1 cellular context compared by ENCODE assay signal in the genomic region with DNA sequence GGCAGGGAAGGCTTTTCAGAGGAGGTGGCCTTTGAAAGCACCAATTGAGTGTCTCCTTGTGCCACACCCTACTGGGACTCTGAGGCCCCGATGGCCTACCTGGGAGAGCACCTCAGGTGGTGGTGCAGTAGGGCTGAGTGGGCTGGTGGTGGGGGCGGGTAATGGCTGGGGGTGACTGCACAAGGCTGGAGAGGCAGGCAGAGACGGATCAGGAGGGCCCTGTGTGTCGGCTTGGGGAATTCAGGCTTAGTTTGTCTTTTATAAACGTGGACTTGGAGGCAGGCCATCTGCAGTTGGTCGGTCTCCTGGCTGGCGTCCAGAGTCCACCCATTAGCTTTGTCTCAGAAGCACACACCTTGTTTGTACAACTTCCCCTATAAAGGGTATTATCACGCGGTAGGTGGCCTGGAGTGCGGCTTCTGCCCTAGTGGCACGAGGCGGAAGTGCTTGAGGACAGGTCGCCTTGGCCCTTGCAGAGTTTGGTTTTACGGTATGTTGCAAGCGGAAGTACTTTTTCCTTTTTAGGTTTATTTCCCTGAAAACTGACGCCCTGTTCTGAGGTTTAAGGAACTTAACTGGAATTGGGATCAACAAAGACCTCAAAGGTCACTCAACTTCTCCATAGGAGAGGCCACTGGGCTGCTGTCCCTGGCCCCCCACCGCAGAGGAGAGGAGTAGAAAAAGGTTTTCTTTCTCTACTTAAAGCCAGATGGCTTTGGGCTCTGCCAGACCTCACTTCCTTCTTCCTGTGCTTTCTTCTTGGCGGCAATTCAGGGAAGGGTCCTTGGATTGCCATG.
TF ChIP-seq lines count a peak whose summit lies in the region.

No MANE protein-coding gene starts in this region.

TF ChIP-seq in K562, 482 proteins besides CTCF, POLR2A, EP300 and RAD21 (continued from another document and continues in another):
- TF ChIP-seq, protein P1, sequence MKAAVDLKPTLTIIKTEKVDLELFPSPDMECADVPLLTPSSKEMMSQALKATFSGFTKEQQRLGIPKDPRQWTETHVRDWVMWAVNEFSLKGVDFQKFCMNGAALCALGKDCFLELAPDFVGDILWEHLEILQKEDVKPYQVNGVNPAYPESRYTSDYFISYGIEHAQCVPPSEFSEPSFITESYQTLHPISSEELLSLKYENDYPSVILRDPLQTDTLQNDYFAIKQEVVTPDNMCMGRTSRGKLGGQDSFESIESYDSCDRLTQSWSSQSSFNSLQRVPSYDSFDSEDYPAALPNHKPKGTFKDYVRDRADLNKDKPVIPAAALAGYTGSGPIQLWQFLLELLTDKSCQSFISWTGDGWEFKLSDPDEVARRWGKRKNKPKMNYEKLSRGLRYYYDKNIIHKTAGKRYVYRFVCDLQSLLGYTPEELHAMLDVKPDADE (conservative IDR thresholded peaks at IDR 0.05; ENCODE audit: control insufficient read depth, low read depth, low read length) = no peak
- peak; percentile 42; the same call in 1 of the 2 replicates for TF ChIP-seq SMARCA4 (IDR thresholded peaks at IDR 0.05)
- TF ChIP-seq, protein P2, sequence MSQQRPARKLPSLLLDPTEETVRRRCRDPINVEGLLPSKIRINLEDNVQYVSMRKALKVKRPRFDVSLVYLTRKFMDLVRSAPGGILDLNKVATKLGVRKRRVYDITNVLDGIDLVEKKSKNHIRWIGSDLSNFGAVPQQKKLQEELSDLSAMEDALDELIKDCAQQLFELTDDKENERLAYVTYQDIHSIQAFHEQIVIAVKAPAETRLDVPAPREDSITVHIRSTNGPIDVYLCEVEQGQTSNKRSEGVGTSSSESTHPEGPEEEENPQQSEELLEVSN (IDR thresholded peaks at IDR 0.05; ENCODE audit: borderline replicate concordance in 1 of 2, extremely low read depth in 1 of 2, insufficient read depth in 1 of 2, insufficient read length in 1 of 2, low read depth in 1 of 2, low read length in 1 of 2, poor library complexity in 1 of 2, severe bottlenecking in 1 of 2) = peak; percentile 68 to 81
- TF ChIP-seq, protein P3, sequence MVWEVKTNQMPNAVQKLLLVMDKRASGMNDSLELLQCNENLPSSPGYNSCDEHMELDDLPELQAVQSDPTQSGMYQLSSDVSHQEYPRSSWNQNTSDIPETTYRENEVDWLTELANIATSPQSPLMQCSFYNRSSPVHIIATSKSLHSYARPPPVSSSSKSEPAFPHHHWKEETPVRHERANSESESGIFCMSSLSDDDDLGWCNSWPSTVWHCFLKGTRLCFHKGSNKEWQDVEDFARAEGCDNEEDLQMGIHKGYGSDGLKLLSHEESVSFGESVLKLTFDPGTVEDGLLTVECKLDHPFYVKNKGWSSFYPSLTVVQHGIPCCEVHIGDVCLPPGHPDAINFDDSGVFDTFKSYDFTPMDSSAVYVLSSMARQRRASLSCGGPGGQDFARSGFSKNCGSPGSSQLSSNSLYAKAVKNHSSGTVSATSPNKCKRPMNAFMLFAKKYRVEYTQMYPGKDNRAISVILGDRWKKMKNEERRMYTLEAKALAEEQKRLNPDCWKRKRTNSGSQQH (CRISPR knock-in tag; IDR thresholded peaks at IDR 0.05) = no peak
- TF ChIP-seq, protein P4, sequence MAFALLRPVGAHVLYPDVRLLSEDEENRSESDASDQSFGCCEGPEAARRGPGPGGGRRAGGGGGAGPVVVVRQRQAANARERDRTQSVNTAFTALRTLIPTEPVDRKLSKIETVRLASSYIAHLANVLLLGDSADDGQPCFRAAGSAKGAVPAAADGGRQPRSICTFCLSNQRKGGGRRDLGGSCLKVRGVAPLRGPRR (CRISPR knock-in tag; IDR thresholded peaks at IDR 0.05) = peak; percentile 54; the same call in 1 of the 2 replicates
- TF ChIP-seq, protein P5, sequence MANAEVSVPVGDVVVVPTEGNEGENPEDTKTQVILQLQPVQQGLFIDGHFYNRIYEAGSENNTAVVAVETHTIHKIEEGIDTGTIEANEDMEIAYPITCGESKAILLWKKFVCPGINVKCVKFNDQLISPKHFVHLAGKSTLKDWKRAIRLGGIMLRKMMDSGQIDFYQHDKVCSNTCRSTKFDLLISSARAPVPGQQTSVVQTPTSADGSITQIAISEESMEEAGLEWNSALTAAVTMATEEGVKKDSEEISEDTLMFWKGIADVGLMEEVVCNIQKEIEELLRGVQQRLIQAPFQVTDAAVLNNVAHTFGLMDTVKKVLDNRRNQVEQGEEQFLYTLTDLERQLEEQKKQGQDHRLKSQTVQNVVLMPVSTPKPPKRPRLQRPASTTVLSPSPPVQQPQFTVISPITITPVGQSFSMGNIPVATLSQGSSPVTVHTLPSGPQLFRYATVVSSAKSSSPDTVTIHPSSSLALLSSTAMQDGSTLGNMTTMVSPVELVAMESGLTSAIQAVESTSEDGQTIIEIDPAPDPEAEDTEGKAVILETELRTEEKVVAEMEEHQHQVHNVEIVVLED (CRISPR knock-in tag; IDR thresholded peaks at IDR 0.05) = no peak
- peak; percentile 66 for TF ChIP-seq TCF3 (CRISPR knock-in tag; IDR thresholded peaks at IDR 0.05)
- TF ChIP-seq, protein P6, sequence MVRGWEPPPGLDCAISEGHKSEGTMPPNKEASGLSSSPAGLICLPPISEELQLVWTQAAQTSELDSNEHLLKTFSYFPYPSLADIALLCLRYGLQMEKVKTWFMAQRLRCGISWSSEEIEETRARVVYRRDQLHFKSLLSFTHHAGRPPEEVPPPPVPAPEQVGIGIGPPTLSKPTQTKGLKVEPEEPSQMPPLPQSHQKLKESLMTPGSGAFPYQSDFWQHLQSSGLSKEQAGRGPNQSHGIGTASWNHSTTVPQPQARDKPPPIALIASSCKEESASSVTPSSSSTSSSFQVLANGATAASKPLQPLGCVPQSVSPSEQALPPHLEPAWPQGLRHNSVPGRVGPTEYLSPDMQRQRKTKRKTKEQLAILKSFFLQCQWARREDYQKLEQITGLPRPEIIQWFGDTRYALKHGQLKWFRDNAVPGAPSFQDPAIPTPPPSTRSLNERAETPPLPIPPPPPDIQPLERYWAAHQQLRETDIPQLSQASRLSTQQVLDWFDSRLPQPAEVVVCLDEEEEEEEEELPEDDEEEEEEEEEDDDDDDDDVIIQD (CRISPR knock-in tag; IDR thresholded peaks at IDR 0.05) = 0 out of 2 replicates have a peak, but pooled peaks have one; percentile 30
- no peak for TF ChIP-seq ZNF764 (CRISPR knock-in tag; IDR thresholded peaks at IDR 0.05; ENCODE audit: low read depth)
- no peak for TF ChIP-seq ZNF232 (CRISPR knock-in tag; IDR thresholded peaks at IDR 0.05)
- TF ChIP-seq, protein P7, sequence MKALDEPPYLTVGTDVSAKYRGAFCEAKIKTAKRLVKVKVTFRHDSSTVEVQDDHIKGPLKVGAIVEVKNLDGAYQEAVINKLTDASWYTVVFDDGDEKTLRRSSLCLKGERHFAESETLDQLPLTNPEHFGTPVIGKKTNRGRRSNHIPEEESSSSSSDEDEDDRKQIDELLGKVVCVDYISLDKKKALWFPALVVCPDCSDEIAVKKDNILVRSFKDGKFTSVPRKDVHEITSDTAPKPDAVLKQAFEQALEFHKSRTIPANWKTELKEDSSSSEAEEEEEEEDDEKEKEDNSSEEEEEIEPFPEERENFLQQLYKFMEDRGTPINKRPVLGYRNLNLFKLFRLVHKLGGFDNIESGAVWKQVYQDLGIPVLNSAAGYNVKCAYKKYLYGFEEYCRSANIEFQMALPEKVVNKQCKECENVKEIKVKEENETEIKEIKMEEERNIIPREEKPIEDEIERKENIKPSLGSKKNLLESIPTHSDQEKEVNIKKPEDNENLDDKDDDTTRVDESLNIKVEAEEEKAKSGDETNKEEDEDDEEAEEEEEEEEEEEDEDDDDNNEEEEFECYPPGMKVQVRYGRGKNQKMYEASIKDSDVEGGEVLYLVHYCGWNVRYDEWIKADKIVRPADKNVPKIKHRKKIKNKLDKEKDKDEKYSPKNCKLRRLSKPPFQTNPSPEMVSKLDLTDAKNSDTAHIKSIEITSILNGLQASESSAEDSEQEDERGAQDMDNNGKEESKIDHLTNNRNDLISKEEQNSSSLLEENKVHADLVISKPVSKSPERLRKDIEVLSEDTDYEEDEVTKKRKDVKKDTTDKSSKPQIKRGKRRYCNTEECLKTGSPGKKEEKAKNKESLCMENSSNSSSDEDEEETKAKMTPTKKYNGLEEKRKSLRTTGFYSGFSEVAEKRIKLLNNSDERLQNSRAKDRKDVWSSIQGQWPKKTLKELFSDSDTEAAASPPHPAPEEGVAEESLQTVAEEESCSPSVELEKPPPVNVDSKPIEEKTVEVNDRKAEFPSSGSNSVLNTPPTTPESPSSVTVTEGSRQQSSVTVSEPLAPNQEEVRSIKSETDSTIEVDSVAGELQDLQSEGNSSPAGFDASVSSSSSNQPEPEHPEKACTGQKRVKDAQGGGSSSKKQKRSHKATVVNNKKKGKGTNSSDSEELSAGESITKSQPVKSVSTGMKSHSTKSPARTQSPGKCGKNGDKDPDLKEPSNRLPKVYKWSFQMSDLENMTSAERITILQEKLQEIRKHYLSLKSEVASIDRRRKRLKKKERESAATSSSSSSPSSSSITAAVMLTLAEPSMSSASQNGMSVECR (CRISPR knock-in tag; IDR thresholded peaks at IDR 0.05) = no peak
- TF ChIP-seq TEAD4 (IDR thresholded peaks at IDR 0.05; ENCODE audit: low read length) = peak; percentile 55
- TF ChIP-seq TEAD4 (CRISPR knock-in tag; IDR thresholded peaks at IDR 0.05; ENCODE audit: borderline replicate concordance) = no peak
- no peak for TF ChIP-seq MYBL2 (IDR thresholded peaks at IDR 0.05; ENCODE audit: low read depth)
- no peak for TF ChIP-seq MYBL2 (CRISPR knock-in tag; IDR thresholded peaks at IDR 0.05; ENCODE audit: borderline replicate concordance)
- no peak for TF ChIP-seq KAT8 (IDR thresholded peaks at IDR 0.05; ENCODE audit: low read depth)
- TF ChIP-seq PPARD (CRISPR knock-in tag; IDR thresholded peaks at IDR 0.05) = no peak
- TF ChIP-seq, protein P8, sequence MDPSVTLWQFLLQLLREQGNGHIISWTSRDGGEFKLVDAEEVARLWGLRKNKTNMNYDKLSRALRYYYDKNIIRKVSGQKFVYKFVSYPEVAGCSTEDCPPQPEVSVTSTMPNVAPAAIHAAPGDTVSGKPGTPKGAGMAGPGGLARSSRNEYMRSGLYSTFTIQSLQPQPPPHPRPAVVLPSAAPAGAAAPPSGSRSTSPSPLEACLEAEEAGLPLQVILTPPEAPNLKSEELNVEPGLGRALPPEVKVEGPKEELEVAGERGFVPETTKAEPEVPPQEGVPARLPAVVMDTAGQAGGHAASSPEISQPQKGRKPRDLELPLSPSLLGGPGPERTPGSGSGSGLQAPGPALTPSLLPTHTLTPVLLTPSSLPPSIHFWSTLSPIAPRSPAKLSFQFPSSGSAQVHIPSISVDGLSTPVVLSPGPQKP (CRISPR knock-in tag; IDR thresholded peaks at IDR 0.05) = no peak
- TF ChIP-seq, protein P9, sequence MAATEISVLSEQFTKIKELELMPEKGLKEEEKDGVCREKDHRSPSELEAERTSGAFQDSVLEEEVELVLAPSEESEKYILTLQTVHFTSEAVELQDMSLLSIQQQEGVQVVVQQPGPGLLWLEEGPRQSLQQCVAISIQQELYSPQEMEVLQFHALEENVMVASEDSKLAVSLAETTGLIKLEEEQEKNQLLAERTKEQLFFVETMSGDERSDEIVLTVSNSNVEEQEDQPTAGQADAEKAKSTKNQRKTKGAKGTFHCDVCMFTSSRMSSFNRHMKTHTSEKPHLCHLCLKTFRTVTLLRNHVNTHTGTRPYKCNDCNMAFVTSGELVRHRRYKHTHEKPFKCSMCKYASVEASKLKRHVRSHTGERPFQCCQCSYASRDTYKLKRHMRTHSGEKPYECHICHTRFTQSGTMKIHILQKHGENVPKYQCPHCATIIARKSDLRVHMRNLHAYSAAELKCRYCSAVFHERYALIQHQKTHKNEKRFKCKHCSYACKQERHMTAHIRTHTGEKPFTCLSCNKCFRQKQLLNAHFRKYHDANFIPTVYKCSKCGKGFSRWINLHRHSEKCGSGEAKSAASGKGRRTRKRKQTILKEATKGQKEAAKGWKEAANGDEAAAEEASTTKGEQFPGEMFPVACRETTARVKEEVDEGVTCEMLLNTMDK (IDR thresholded peaks at IDR 0.05; ENCODE audit: borderline replicate concordance, insufficient read depth, low read depth, low read length, poor library complexity, severe bottlenecking) = peak; percentile 43
- TF ChIP-seq SMARCA5 (IDR thresholded peaks at IDR 0.05) = no peak
- TF ChIP-seq PHF21A (IDR thresholded peaks at IDR 0.05; ENCODE audit: borderline replicate concordance, low read depth) = no peak
- no peak for TF ChIP-seq ZNF146 (CRISPR knock-in tag; IDR thresholded peaks at IDR 0.05; ENCODE audit: unreplicated experiment)
- TF ChIP-seq ETS2 (tag; IDR thresholded peaks at IDR 0.05; ENCODE audit: borderline replicate concordance, poor library complexity, severe bottlenecking) = no peak
- TF ChIP-seq ZNF121 (CRISPR knock-in tag; conservative IDR thresholded peaks at IDR 0.05) = no peak
- no peak for TF ChIP-seq RBM34 (IDR thresholded peaks at IDR 0.05; ENCODE audit: borderline replicate concordance, insufficient read depth, low read length)
- no peak for TF ChIP-seq U2AF2 (optimal IDR thresholded peaks at IDR 0.05; ENCODE audit: low read depth, low read length)
- TF ChIP-seq, protein P10, sequence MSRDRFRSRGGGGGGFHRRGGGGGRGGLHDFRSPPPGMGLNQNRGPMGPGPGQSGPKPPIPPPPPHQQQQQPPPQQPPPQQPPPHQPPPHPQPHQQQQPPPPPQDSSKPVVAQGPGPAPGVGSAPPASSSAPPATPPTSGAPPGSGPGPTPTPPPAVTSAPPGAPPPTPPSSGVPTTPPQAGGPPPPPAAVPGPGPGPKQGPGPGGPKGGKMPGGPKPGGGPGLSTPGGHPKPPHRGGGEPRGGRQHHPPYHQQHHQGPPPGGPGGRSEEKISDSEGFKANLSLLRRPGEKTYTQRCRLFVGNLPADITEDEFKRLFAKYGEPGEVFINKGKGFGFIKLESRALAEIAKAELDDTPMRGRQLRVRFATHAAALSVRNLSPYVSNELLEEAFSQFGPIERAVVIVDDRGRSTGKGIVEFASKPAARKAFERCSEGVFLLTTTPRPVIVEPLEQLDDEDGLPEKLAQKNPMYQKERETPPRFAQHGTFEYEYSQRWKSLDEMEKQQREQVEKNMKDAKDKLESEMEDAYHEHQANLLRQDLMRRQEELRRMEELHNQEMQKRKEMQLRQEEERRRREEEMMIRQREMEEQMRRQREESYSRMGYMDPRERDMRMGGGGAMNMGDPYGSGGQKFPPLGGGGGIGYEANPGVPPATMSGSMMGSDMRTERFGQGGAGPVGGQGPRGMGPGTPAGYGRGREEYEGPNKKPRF (IDR thresholded peaks at IDR 0.05; ENCODE audit: low read depth, low read length) = no peak
- TF ChIP-seq, protein P11, sequence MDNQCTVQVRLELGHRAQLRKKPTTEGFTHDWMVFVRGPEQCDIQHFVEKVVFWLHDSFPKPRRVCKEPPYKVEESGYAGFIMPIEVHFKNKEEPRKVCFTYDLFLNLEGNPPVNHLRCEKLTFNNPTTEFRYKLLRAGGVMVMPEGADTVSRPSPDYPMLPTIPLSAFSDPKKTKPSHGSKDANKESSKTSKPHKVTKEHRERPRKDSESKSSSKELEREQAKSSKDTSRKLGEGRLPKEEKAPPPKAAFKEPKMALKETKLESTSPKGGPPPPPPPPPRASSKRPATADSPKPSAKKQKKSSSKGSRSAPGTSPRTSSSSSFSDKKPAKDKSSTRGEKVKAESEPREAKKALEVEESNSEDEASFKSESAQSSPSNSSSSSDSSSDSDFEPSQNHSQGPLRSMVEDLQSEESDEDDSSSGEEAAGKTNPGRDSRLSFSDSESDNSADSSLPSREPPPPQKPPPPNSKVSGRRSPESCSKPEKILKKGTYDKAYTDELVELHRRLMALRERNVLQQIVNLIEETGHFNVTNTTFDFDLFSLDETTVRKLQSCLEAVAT (IDR thresholded peaks at IDR 0.05) = no peak
- 0 out of 2 replicates have a peak, but pooled peaks have one; percentile 7 for TF ChIP-seq TEAD2 (tag; IDR thresholded peaks at IDR 0.05)
- TF ChIP-seq, protein P12, sequence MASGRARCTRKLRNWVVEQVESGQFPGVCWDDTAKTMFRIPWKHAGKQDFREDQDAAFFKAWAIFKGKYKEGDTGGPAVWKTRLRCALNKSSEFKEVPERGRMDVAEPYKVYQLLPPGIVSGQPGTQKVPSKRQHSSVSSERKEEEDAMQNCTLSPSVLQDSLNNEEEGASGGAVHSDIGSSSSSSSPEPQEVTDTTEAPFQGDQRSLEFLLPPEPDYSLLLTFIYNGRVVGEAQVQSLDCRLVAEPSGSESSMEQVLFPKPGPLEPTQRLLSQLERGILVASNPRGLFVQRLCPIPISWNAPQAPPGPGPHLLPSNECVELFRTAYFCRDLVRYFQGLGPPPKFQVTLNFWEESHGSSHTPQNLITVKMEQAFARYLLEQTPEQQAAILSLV (tag; IDR thresholded peaks at IDR 0.05) = no peak
- no peak for TF ChIP-seq NR1H2 (CRISPR knock-in tag; IDR thresholded peaks at IDR 0.05)
- no peak for TF ChIP-seq EZH2 (IDR thresholded peaks at IDR 0.05; ENCODE audit: borderline replicate concordance, low read depth, low read length)
